In genomic region chr11:34263462-34264186, GRCh38 we compare ENCODE assay signal across 7 cellular contexts.
DNase-seq lines count a peak whose midpoint lies in the region; ATAC-seq and TF ChIP-seq lines count a peak whose summit lies in the region.

No MANE protein-coding gene starts in this region.

- no peak overlapping the region; the same call in 1 of the 2 replicates for H3K18ac ChIP-seq in IMR-90 (ENCODE audit: low read depth, low read length)

- H4K20me1 ChIP-seq in IMR-90 (ENCODE audit: insufficient read depth, low read length): peaks cover 11% of the 10 kb centered on the region

- H3K9me1 ChIP-seq in IMR-90 (ENCODE audit: insufficient read depth, low read length): peaks cover 16% of the 10 kb centered on the region

- H2AK9ac ChIP-seq in IMR-90 (replicated peaks; ENCODE audit: low read depth, low read length, poor library complexity): peak overlapping the region; percentile 74

- H2BK5ac ChIP-seq in IMR-90 (ENCODE audit: low read depth, low read length, poor library complexity, severe bottlenecking): no peak overlapping the region

- H3K27me3 ChIP-seq in IMR-90 (ENCODE audit: control insufficient read depth, insufficient read depth, low read length) (peaks cover 13% of the 10 kb centered on the region), upper lobe of right lung (no peaks in the 10 kb centered on the region)

- TF ChIP-seq RAD21 in IMR-90 (IDR thresholded peaks at IDR 0.05; ENCODE audit: low read length): no peak

- H3K36me3 ChIP-seq in IMR-90 (ENCODE audit: control insufficient read depth, insufficient read depth, low read length): no peaks in the 10 kb centered on the region
- no peaks in the 10 kb centered on the region for H3K36me3 ChIP-seq in SK-N-MC (ENCODE audit: insufficient read depth, low read length)
- no peaks in the 10 kb centered on the region for H3K36me3 ChIP-seq in upper lobe of right lung

- H3K23ac ChIP-seq in IMR-90 (ENCODE audit: low read depth, low read length): no peak overlapping the region

- peak overlapping the region; percentile 37 for H3K4ac ChIP-seq in IMR-90 (ENCODE audit: low read depth, low read length)

- CTCF ChIA-PET in IMR-90 (lab: Yijun Ruan, JAX): no interaction called here

- H3K14ac ChIP-seq in IMR-90 (replicated peaks; ENCODE audit: low read depth, low read length): no peak overlapping the region

- H3K79me1 ChIP-seq in IMR-90 (ENCODE audit: low read depth in 1 of 2, low read length in 2 of 2): peaks cover 0 to 3% of the 10 kb centered on the region in 2 experiments; a peak in 1 of 4 replicates

- H4K91ac ChIP-seq in IMR-90 (ENCODE audit: insufficient read depth, low read depth, low read length): no peak overlapping the region

- WGBS in IMR-90 (ENCODE audit: extremely low coverage in 2 of 2, insufficient read length in 1 of 2), 2 experiments: 54% methylated on average over 3 of the region's 8 CpGs; no CpG with 5 or more reads in 1 of the 2 experiments

- dilution Hi-C loops in IMR-90 (cut with HindIII; ENCODE audit: low sequenced_read_pairs, unreplicated experiment): loop anchor here (10.0 kb wide), 1 partner anchor 91 kb away; the partner anchor contains the start of gene ABTB2

- H4K8ac ChIP-seq in IMR-90 (ENCODE audit: low read depth in 2 of 2, low read length in 2 of 2): no peak overlapping the region

- no peak overlapping the region for H3K9ac ChIP-seq in IMR-90 (ENCODE audit: low read depth, low read length)
- no peak overlapping the region for H3K9ac ChIP-seq in SK-N-MC (ENCODE audit: insufficient read length)

- H3K4me1 ChIP-seq in IMR-90 (ENCODE audit: control insufficient read depth, insufficient read depth, low read length): peaks cover 11% of the 10 kb centered on the region; the same call in 1 of the 2 replicates
- H3K4me1 ChIP-seq in upper lobe of right lung: peaks cover 5% of the 10 kb centered on the region

- ATAC-seq in IMR-90 (ENCODE audit: low read depth) (no peak), left ventricle myocardium superior (peak; percentile 80), upper lobe of right lung (peak; percentile 88), HG03159 (IDR thresholded peaks at IDR 0.05; ENCODE audit: unreplicated experiment) (no peak)
- ATAC-seq in activated CD4-positive, CD25-positive, alpha-beta regulatory T cell treated with anti-CD3 and anti-CD28 coated beads, Interleukin-2, amount 50 U/mL, for 24 hours: no peak

- no peak overlapping the region for H2BK20ac ChIP-seq in IMR-90 (ENCODE audit: low read depth, low read length)

- H3K4me3 ChIP-seq in IMR-90 (ENCODE audit: insufficient read depth, low read depth, low read length) (no peak overlapping the region), SK-N-MC (no peak overlapping the region), upper lobe of right lung (no peak overlapping the region)

- peak overlapping the region; percentile 66; the same call in 1 of the 2 replicates for H2AK5ac ChIP-seq in IMR-90 (ENCODE audit: low read depth, low read length)

- DNase-seq in IMR-90: peak; percentile 82
- DNase-seq in SK-N-MC (ENCODE audit: low read depth, low spot score): no peak
- peak; percentile 73 for DNase-seq in left ventricle myocardium superior
- DNase-seq in upper lobe of right lung: peak; percentile 84
- no peak for DNase-seq in mesenteric fat pad (ENCODE audit: low spot score)

- no peak overlapping the region for H4K5ac ChIP-seq in IMR-90 (ENCODE audit: low read depth, low read length)

- no peak overlapping the region for H3K56ac ChIP-seq in IMR-90 (ENCODE audit: extremely low read depth, insufficient read depth, low read length)

- POLR2A ChIA-PET in IMR-90 (lab: Charles Lee; ENCODE audit: unreplicated experiment): no interaction called here

- H3K9me3 ChIP-seq in IMR-90 (ENCODE audit: control insufficient read depth, insufficient read depth, low read length): no peaks in the 10 kb centered on the region
- no peaks in the 10 kb centered on the region for H3K9me3 ChIP-seq in SK-N-MC (ENCODE audit: low read depth, low read length)
- no peaks in the 10 kb centered on the region for H3K9me3 ChIP-seq in upper lobe of right lung

- H3K27ac ChIP-seq in IMR-90 (ENCODE audit: insufficient read depth, low read length): no peak overlapping the region
- 0 out of 2 replicates have a peak overlapping the region, but pooled peaks have one; percentile 7 for H3K27ac ChIP-seq in SK-N-MC
- H3K27ac ChIP-seq in upper lobe of right lung: no peak overlapping the region

- in situ Hi-C loops in IMR-90 (cut with MboI; ENCODE audit: low sequenced_read_pairs): no loop called here

- H2BK15ac ChIP-seq in IMR-90 (ENCODE audit: low read depth, low read length): peak overlapping the region; percentile 19; the same call in 1 of the 3 replicates

- H2BK120ac ChIP-seq in IMR-90 (ENCODE audit: low read depth, low read length): no peak overlapping the region; the same call in 1 of the 2 replicates

- TF ChIP-seq POLR2A in IMR-90 (IDR thresholded peaks at IDR 0.05; ENCODE audit: low read depth, low read length): no peak

- intact Hi-C loops in IMR-90 (cut with micrococcal nuclease): no loop called here
- intact Hi-C loops in left ventricle myocardium superior (cut with micrococcal nuclease): no loop called here
- intact Hi-C loops in upper lobe of right lung (cut with DNase I): no loop called here

- no peak for TF ChIP-seq CTCF in IMR-90 (conservative IDR thresholded peaks at IDR 0.05; ENCODE audit: low read depth, low read length)
- TF ChIP-seq CTCF in upper lobe of right lung (IDR thresholded peaks at IDR 0.05): no peak

- H2AFZ ChIP-seq in IMR-90 (replicated peaks; ENCODE audit: low read length, poor library complexity): no peak overlapping the region

- no TSS peak for BruUV-seq in IMR-90 (replicated peaks; lab: Mats Ljungman, UMichigan)

- H3K4me2 ChIP-seq in IMR-90 (ENCODE audit: low read depth, low read length): no peak overlapping the region

TF ChIP-seq in IMR-90, 13 proteins besides CTCF, POLR2A, EP300 and RAD21:
- TF ChIP-seq MXI1 (IDR thresholded peaks at IDR 0.05; ENCODE audit: borderline replicate concordance, low read depth, low read length) (no peak), CHD1 (IDR thresholded peaks at IDR 0.05; ENCODE audit: low read depth, low read length) (no peak), FOS (IDR thresholded peaks at IDR 0.05; ENCODE audit: low read depth, low read length) (peak; percentile 33; the same call in 1 of the 2 replicates), NFE2L2 (IDR thresholded peaks at IDR 0.05; ENCODE audit: low read depth, low read length) (no peak)

Comparison
In these comparisons a context has a peak if more than half of its experiments do, and no peak if none do; other contexts are left out.
1. ATAC-seq: peak in left ventricle myocardium superior (single experiment) and upper lobe of right lung (single experiment); none in IMR-90 (single experiment), activated CD4-positive, CD25-positive, alpha-beta regulatory T cell treated with anti-CD3 and anti-CD28 coated beads, Interleukin-2, amount 50 U/mL, for 24 hours (0 of 2) and HG03159 (single experiment).
2. DNase-seq: peak in IMR-90 (single experiment), left ventricle myocardium superior (single experiment) and upper lobe of right lung (single experiment); none in SK-N-MC (single experiment) and mesenteric fat pad (single experiment).